Comparison of ENCODE assay signal across 28 cellular contexts in genomic region chr7:69088185-69088584, GRCh38.
"Had no signal": no experiment of that assay in that cellular context is flagged by ENCODE, and none has a peak within 500 bp of the region (broad histone marks: within the 10 kb centered on the region; RNA-seq: fewer than 3 reads in every experiment).

No MANE protein-coding gene starts in this region.

- DNase-seq: colonic mucosa; cortex of kidney; dermis blood vessel endothelial cell; dorsolateral prefrontal cortex; effector CD4-positive, alpha-beta T cell; effector CD8-positive, alpha-beta T cell; effector memory CD4-positive, alpha-beta T cell; effector memory CD8-positive, alpha-beta T cell; endodermal cell; erythroblast; esophagus squamous epithelium; foreskin fibroblast; foreskin keratinocyte; foreskin melanocyte; gastrocnemius medialis; glutamatergic neuron; head of caudate nucleus; heart left ventricle; heart right ventricle had no signal

- FAIRE-seq: endometrium, endothelial cell of umbilical vein, frontal cortex had no signal

- H3K36me3 ChIP-seq: colonic mucosa, esophagus muscularis mucosa, esophagus squamous epithelium, gastrocnemius medialis, gastroesophageal sphincter, heart left ventricle, heart right ventricle had no signal

- H3K27ac ChIP-seq: colonic mucosa, coronary artery, dorsolateral prefrontal cortex, epithelial cell of prostate, esophagus muscularis mucosa, esophagus squamous epithelium, foreskin keratinocyte, gastrocnemius medialis, gastroesophageal sphincter, heart left ventricle, heart right ventricle had no signal

- ATAC-seq: effector memory CD8-positive, alpha-beta T cell; esophagus mucosa; foreskin keratinocyte; gastrocnemius medialis; gastroesophageal sphincter; heart left ventricle; heart right ventricle had no signal

- H3K27me3 ChIP-seq: colonic mucosa, dorsolateral prefrontal cortex, esophagus muscularis mucosa, esophagus squamous epithelium, foreskin keratinocyte, gastrocnemius medialis, gastroesophageal sphincter, heart right ventricle had no signal

- H3K9me3 ChIP-seq: colonic mucosa, esophagus muscularis mucosa, gastrocnemius medialis had no signal

- H3K4me1 ChIP-seq: colonic mucosa, esophagus muscularis mucosa, esophagus squamous epithelium, foreskin keratinocyte, gastrocnemius medialis, gastroesophageal sphincter, heart left ventricle, heart right ventricle had no signal

- H3K27me3 Mint-ChIP-seq: dendritic cell treated with granulocyte-macrophage colony-stimulating factor and Interleukin-4, amounts not matched to agents 40 ng/mL and 50 ng/mL, for 4 days; effector memory CD8-positive, alpha-beta T cell had no signal

- H3K4me3 ChIP-seq: colonic mucosa, coronary artery, dorsolateral prefrontal cortex, esophagus muscularis mucosa, esophagus squamous epithelium, gastrocnemius medialis, gastroesophageal sphincter, heart left ventricle, heart right ventricle had no signal

- H3K4me3 Mint-ChIP-seq: dendritic cell treated with granulocyte-macrophage colony-stimulating factor and Interleukin-4, amounts not matched to agents 40 ng/mL and 50 ng/mL, for 4 days; effector memory CD8-positive, alpha-beta T cell; endodermal cell had no signal

- H3K27ac Mint-ChIP-seq: dendritic cell treated with granulocyte-macrophage colony-stimulating factor and Interleukin-4, amounts not matched to agents 40 ng/mL and 50 ng/mL, for 4 days; effector memory CD8-positive, alpha-beta T cell; endodermal cell had no signal

- H3K4me1 Mint-ChIP-seq: endodermal cell had no signal
